In the genomic region with DNA sequence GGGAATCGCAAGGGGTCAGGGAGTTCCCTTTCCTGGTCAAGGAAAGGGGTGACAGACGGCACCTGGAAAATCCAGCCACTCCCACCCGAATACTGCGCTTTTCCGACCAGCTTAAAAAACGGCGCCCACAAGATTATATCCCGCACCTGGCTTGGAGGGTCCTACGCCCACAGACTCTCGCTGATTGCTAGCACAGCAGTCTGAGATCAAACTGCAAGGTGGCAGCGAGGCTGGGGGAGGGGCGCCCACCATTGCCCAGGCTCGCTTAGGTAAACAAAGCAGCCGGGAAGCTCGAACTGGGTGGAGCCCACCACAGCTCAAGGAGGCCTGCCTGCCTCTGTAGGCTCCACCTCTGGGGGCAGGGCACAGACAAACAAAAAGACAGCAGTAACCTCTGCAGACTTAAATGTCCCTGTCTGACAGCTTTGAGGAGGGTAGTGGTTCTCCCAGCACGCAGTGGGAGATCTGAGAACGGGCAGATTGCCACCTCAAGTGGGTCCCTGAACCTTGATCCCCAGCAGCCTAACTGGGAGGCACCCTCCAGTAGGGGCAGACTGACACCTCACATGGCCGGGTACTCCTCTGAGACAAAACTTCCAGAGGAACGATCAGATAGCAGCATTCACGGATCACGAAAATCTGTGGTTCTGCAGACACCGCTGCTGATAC, we compare ENCODE assay signal across 17 cellular contexts. TPM values are rescaled to one million over a fixed set of nuclear protein-coding genes. Genes with fewer than 3 reads are reported as not detected.
"Had no signal": no experiment of that assay in that cellular context is flagged by ENCODE, and none has a peak within 500 bp of the region (broad histone marks: within the 10 kb centered on the region; RNA-seq: fewer than 3 reads in every experiment).

No MANE protein-coding gene starts in this region.

RNA-seq across cellular contexts. Expression of a gene that starts 52.4 kb away (rescaled TPM):
- total RNA-seq: natural killer cell treated with Interleukin-12 subunit alpha and Interleukin-12 subunit beta and Interleukin-15 and Interleukin-18, amount 100 ng/mL, for 72 hours; neural crest cell; omental fat pad; osteocyte; pancreas; posterior vena cava; pulmonary artery endothelial cell; right atrium auricular region; sciatic nerve; smooth muscle cell; spleen; suprapubic skin; transverse colon; upper lobe of right lung; urinary bladder; uterus had no signal
- polyA plus RNA-seq: pancreas, smooth muscle cell, spleen, thymus, urinary bladder had no signal
